17 cellular contexts compared by ENCODE assay signal in the genomic region with DNA sequence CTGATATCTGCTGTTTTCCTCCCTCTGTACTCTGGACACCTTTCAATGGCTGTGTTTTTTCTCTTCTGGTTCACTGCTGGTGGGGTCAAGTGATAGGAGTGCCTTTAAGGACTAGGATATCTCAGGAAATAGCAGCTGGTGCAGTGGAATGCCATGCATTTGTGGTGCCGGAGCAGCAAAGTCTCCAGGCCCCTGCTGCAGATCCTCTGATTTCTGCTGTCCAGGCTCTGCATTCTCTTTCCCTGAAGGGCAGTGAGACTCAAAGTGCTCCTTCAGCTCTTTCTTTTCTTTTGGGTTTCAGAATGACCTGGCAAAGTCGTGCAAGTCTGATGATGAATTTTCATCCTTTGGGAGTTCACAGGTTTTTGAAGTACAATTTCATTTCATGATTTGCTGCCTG.
DNase-seq lines count a peak whose midpoint lies in the region; ATAC-seq and TF ChIP-seq lines count a peak whose summit lies in the region.
"Had no signal": no experiment of that assay in that cellular context is flagged by ENCODE, and none has a peak within 500 bp of the region (broad histone marks: within the 10 kb centered on the region; RNA-seq: fewer than 3 reads in every experiment).

No MANE protein-coding gene starts in this region.

- H3K27ac Mint-ChIP-seq in endodermal cell (no peak overlapping the region), mesothelial cell of epicardium (peak overlapping the region; percentile 67)

- TF ChIP-seq CTCF in endodermal cell (conservative IDR thresholded peaks at IDR 0.05) (no peak), mesothelial cell of epicardium (IDR thresholded peaks at IDR 0.05; ENCODE audit: unreplicated experiment) (no peak)

- H3K9ac ChIP-seq in endodermal cell (ENCODE audit: extremely low read depth, low read length, poor library complexity, severe bottlenecking) = no peak overlapping the region
- H3K9ac ChIP-seq: KMS-11 had no signal

- H3K4me3 Mint-ChIP-seq in endodermal cell (no peak overlapping the region), mesothelial cell of epicardium (no peak overlapping the region)

- H3K36me3 Mint-ChIP-seq in endodermal cell (ENCODE audit: low read depth) (no peaks in the 10 kb centered on the region), mesothelial cell of epicardium (peaks cover 7% of the 10 kb centered on the region)

- H3K4me1 Mint-ChIP-seq in endodermal cell = peaks cover 5% of the 10 kb centered on the region
- H3K4me1 Mint-ChIP-seq in mesothelial cell of epicardium = peaks cover 24% of the 10 kb centered on the region

- H3K9me3 ChIP-seq in endodermal cell (ENCODE audit: control insufficient read depth, low read length) = peaks cover 14% of the 10 kb centered on the region
- H3K9me3 ChIP-seq: Peyer's patch had no signal

- ATAC-seq in left cardiac atrium = no peak

- no peaks in the 10 kb centered on the region for H3K27me3 Mint-ChIP-seq in endodermal cell (ENCODE audit: insufficient read depth)
- no peaks in the 10 kb centered on the region for H3K27me3 Mint-ChIP-seq in mesothelial cell of epicardium (ENCODE audit: low read depth)

- H3K9me3 Mint-ChIP-seq in endodermal cell = peaks cover 17% of the 10 kb centered on the region
- peaks cover 12% of the 10 kb centered on the region for H3K9me3 Mint-ChIP-seq in mesothelial cell of epicardium

- peaks cover 2% of the 10 kb centered on the region for H3K4me1 ChIP-seq in endodermal cell (ENCODE audit: control insufficient read depth, insufficient read depth, low read length)
- H3K4me1 ChIP-seq: Peyer's patch had no signal

- 57 to 67% methylated on average over 1 to 2 of the region's 2 CpGs for WGBS in endodermal cell (ENCODE audit: insufficient coverage in 1 of 2, insufficient read length in 1 of 2), 2 experiments

- H3K27me3 ChIP-seq in H7 (ENCODE audit: control insufficient read depth, insufficient read depth, low read length) (no peaks in the 10 kb centered on the region), endodermal cell (ENCODE audit: control insufficient read depth, insufficient read depth, low read length, poor library complexity, severe bottlenecking) (no peaks in the 10 kb centered on the region)
- H3K27me3 ChIP-seq: Peyer's patch had no signal

- DNase-seq in H7 (peak; percentile 15), SK-MEL-5 (ENCODE audit: low read depth, low spot score) (peak; percentile 10), endodermal cell (peak; percentile 66), mesothelial cell of epicardium (ENCODE audit: low spot score in 2 of 2, unreplicated experiment in 2 of 2) (no peak), SHP77 (lab: John Stamatoyannopoulos, UW) (no peak), left cardiac atrium (no peak), AG20443 (ENCODE audit: low spot score) (no peak), retina (no peak)
- DNase-seq: DND-41, GF-D8, NCI-H2107, NCI-H2227 treated with DMSO at 0.1 percent for 48 hours, NCI-H524, Peyer's patch, SHP77 treated with DMSO at 0.1 percent for 48 hours had no signal

- intact Hi-C loops in left cardiac atrium (cut with DNase I) = no loop called here

- H3K4me3 ChIP-seq in H7 (ENCODE audit: insufficient read depth, low read depth, low read length) (no peak overlapping the region), endodermal cell (ENCODE audit: low read length) (no peak overlapping the region)
- H3K4me3 ChIP-seq: Peyer's patch had no signal

- H3K36me3 ChIP-seq in H7 (replicated peaks; ENCODE audit: control insufficient read depth, insufficient read depth, low read length) (no peaks in the 10 kb centered on the region), endodermal cell (ENCODE audit: control insufficient read depth, insufficient read depth, low read length) (no peaks in the 10 kb centered on the region)
- H3K36me3 ChIP-seq: Peyer's patch had no signal

- no peak overlapping the region for H3K27ac ChIP-seq in endodermal cell (ENCODE audit: low read depth, low read length)
- H3K27ac ChIP-seq: C4-2B, KMS-11, Peyer's patch had no signal

- in situ Hi-C loops in SK-MEL-5 (cut with HindIII; ENCODE audit: low pct_unique_long_range_greater_than_20kb, low sequenced_read_pairs) = no loop called here

Comparison
In these comparisons a context has a peak if more than half of its experiments do, and no peak if none do; other contexts are left out.
1. DNase-seq: peak in H7 (single experiment), SK-MEL-5 (single experiment) and endodermal cell (single experiment); none in mesothelial cell of epicardium (0 of 2), SHP77 (0 of 2), left cardiac atrium (single experiment), AG20443 (single experiment) and retina (single experiment).